Comparison of ENCODE assay signal across 11 cellular contexts in genomic region chr6:136962661-136963060, GRCh38. TPM values are rescaled to one million over a fixed set of nuclear protein-coding genes. Genes with fewer than 3 reads are reported as not detected.
A peak's percentile ranks its signal among the peaks of the same experiment; 100 is the strongest.
DNase-seq lines count a peak whose midpoint lies in the region; ATAC-seq and TF ChIP-seq lines count a peak whose summit lies in the region.
"Had no signal": no experiment of that assay in that cellular context is flagged by ENCODE, and none has a peak within 500 bp of the region (broad histone marks: within the 10 kb centered on the region; RNA-seq: fewer than 3 reads in every experiment).

No MANE protein-coding gene starts in this region.

- H3K9me3 ChIP-seq in BLaER1 treated with 17β-estradiol and CSF1 and Interleukin-3, amounts not matched to agents 10 nM and 100 nM (replicated peaks in 1 of 11) = no peaks in the 10 kb centered on the region
- H3K9me3 ChIP-seq in right atrium auricular region = no peaks in the 10 kb centered on the region
- no peaks in the 10 kb centered on the region for H3K9me3 ChIP-seq in adrenal gland (replicated peaks in 1 of 3)

- H3K4me1 Mint-ChIP-seq in activated CD4-positive, alpha-beta T cell treated with anti-CD3 and anti-CD28 coated beads for 36 hours = no peaks in the 10 kb centered on the region

- H3K9me3 Mint-ChIP-seq in activated CD4-positive, alpha-beta T cell treated with anti-CD3 and anti-CD28 coated beads for 36 hours (ENCODE audit: low read depth) = no peaks in the 10 kb centered on the region
- H3K9me3 Mint-ChIP-seq: naive thymus-derived CD8-positive, alpha-beta T cell had no signal

- peak overlapping the region in 3 of 11 experiments; percentile 3 to 56 (median 5); a peak in 3 of 22 replicates for H3K27ac ChIP-seq in BLaER1 treated with 17β-estradiol and CSF1 and Interleukin-3, amounts not matched to agents 10 nM and 100 nM
- H3K27ac ChIP-seq in right atrium auricular region (peak overlapping the region; percentile 54 to 55), adrenal gland (no peak overlapping the region)

- no peak for TF ChIP-seq POLR2A in adrenal gland (IDR thresholded peaks at IDR 0.05)

- H3K36me3 Mint-ChIP-seq in activated CD4-positive, alpha-beta T cell treated with anti-CD3 and anti-CD28 coated beads for 36 hours (ENCODE audit: low read depth) = no peaks in the 10 kb centered on the region
- H3K36me3 Mint-ChIP-seq: naive thymus-derived CD8-positive, alpha-beta T cell had no signal

- H4K20me1 ChIP-seq in BLaER1 treated with 17β-estradiol and CSF1 and Interleukin-3, amounts not matched to agents 10 nM and 100 nM = no peaks in the 10 kb centered on the region

- H3K4me1 ChIP-seq in BLaER1 treated with 17β-estradiol and CSF1 and Interleukin-3, amounts not matched to agents 10 nM and 100 nM = peaks cover 10 to 30% (median 16%) of the 10 kb centered on the region in 10 experiments; a peak in 17 of 20 replicates
- H3K4me1 ChIP-seq in right atrium auricular region (peaks cover 0 to 21% of the 10 kb centered on the region in 2 donors), adrenal gland (replicated peaks in 1 of 2) (no peaks in the 10 kb centered on the region)

- peak overlapping the region in 10 of 11 experiments; percentile 8 to 58 (median 31); a peak in 17 of 22 replicates for H3K4me2 ChIP-seq in BLaER1 treated with 17β-estradiol and CSF1 and Interleukin-3, amounts not matched to agents 10 nM and 100 nM

- no peak for TF ChIP-seq CTCF in right atrium auricular region (IDR thresholded peaks at IDR 0.05)
- no peak for TF ChIP-seq CTCF in adrenal gland (IDR thresholded peaks at IDR 0.05)

- H3K9ac ChIP-seq in BLaER1 treated with 17β-estradiol and CSF1 and Interleukin-3, amounts not matched to agents 10 nM and 100 nM = no peak overlapping the region

- POLR2A ChIA-PET in activated CD4-positive, alpha-beta T cell treated with anti-CD3 and anti-CD28 coated beads for 36 hours (lab: Charles Lee) = no interaction called here

- ATAC-seq in activated CD4-positive, alpha-beta T cell treated with anti-CD3 and anti-CD28 coated beads for 36 hours = no peak
- ATAC-seq: naive thymus-derived CD8-positive, alpha-beta T cell; Panc1 had no signal

- H3K27ac Mint-ChIP-seq in activated CD4-positive, alpha-beta T cell treated with anti-CD3 and anti-CD28 coated beads for 36 hours = no peak overlapping the region
- H3K27ac Mint-ChIP-seq: naive thymus-derived CD8-positive, alpha-beta T cell had no signal

- 56 to 70% (median 59%) methylated on average over 4 of the region's 4 CpGs for WGBS in adrenal gland, 4 donors

- no peaks in the 10 kb centered on the region for H3K36me3 ChIP-seq in BLaER1 treated with 17β-estradiol and CSF1 and Interleukin-3, amounts not matched to agents 10 nM and 100 nM
- H3K36me3 ChIP-seq in right atrium auricular region (no peaks in the 10 kb centered on the region), adrenal gland (replicated peaks in 1 of 2) (no peaks in the 10 kb centered on the region)

- DNase-seq in NCI-H1436 treated with DMSO at 0.1 percent for 48 hours (lab: John Stamatoyannopoulos, UW) (peak; percentile 85), RPMI7951 (ENCODE audit: low read depth) (peak; percentile 34), right atrium auricular region (ENCODE audit: low spot score) (no peak), ecto neural progenitor cell (ENCODE audit: low spot score) (no peak), SW 1271 (lab: John Stamatoyannopoulos, UW) (no peak), adrenal gland (no peak)
- DNase-seq in activated CD4-positive, alpha-beta T cell treated with anti-CD3 and anti-CD28 coated beads for 36 hours = no peak
- DNase-seq: naive thymus-derived CD8-positive, alpha-beta T cell had no signal

- CTCF ChIA-PET in activated CD4-positive, alpha-beta T cell treated with anti-CD3 and anti-CD28 coated beads for 36 hours (lab: Charles Lee) = no interaction called here

- H3K27me3 Mint-ChIP-seq in activated CD4-positive, alpha-beta T cell treated with anti-CD3 and anti-CD28 coated beads for 36 hours = peaks cover 18% of the 10 kb centered on the region

- intact Hi-C loops in adrenal gland (cut with DNase I) = no loop called here
- intact Hi-C loops in activated CD4-positive, alpha-beta T cell treated with anti-CD3 and anti-CD28 coated beads for 36 hours (cut with DNase I, micrococcal nuclease) = no loop called here

- no peak overlapping the region for H3K4me3 Mint-ChIP-seq in activated CD4-positive, alpha-beta T cell treated with anti-CD3 and anti-CD28 coated beads for 36 hours
- H3K4me3 Mint-ChIP-seq: naive thymus-derived CD8-positive, alpha-beta T cell had no signal

- no peak overlapping the region for H3K4me3 ChIP-seq in BLaER1 treated with 17β-estradiol and CSF1 and Interleukin-3, amounts not matched to agents 10 nM and 100 nM
- no peak overlapping the region for H3K4me3 ChIP-seq in right atrium auricular region
- H3K4me3 ChIP-seq in adrenal gland = no peak overlapping the region

- no peaks in the 10 kb centered on the region for H3K27me3 ChIP-seq in BLaER1 treated with 17β-estradiol and CSF1 and Interleukin-3, amounts not matched to agents 10 nM and 100 nM
- no peaks in the 10 kb centered on the region for H3K27me3 ChIP-seq in right atrium auricular region
- H3K27me3 ChIP-seq in adrenal gland = no peaks in the 10 kb centered on the region

RNA-seq across cellular contexts. Expression of gene SLC35D3, which starts 40.6 kb away (rescaled TPM):
- total RNA-seq in RPMI7951 (2014; rRNA removed; shearing (Covaris generic)) = not detected in 2 replicates
- total RNA-seq in right atrium auricular region = not detected
- total RNA-seq in adrenal gland = 1 to 10 TPM in 3 of 8 donors, under 1 TPM in 1, not detected in 4; 0.12 to 4.8 (median 2.0) TPM
- polyA plus RNA-seq in adrenal gland = under 1 TPM; 0.17 to 0.56 (median 0.53) TPM
- not detected for total RNA-seq in activated CD4-positive, alpha-beta T cell treated with anti-CD3 and anti-CD28 coated beads for 36 hours
- total RNA-seq: activated CD8-positive, alpha-beta memory T cell treated with anti-CD3 and anti-CD28 coated beads for 36 hours; naive thymus-derived CD8-positive, alpha-beta T cell had no signal
- polyA plus RNA-seq: naive thymus-derived CD8-positive, alpha-beta T cell had no signal

Comparison
In these comparisons a context has a peak if more than half of its experiments do, and no peak if none do; other contexts are left out.
1. H3K27ac ChIP-seq: peak in right atrium auricular region (2 of 2); none in adrenal gland (0 of 5).
2. DNase-seq: peak in NCI-H1436 treated with DMSO at 0.1 percent for 48 hours (single experiment) and RPMI7951 (single experiment); none in right atrium auricular region (single experiment), ecto neural progenitor cell (single experiment), SW 1271 (0 of 2), adrenal gland (0 of 7) and activated CD4-positive, alpha-beta T cell treated with anti-CD3 and anti-CD28 coated beads for 36 hours (single experiment).